Comparison of ENCODE assay signal across 15 cellular contexts in the genomic region with DNA sequence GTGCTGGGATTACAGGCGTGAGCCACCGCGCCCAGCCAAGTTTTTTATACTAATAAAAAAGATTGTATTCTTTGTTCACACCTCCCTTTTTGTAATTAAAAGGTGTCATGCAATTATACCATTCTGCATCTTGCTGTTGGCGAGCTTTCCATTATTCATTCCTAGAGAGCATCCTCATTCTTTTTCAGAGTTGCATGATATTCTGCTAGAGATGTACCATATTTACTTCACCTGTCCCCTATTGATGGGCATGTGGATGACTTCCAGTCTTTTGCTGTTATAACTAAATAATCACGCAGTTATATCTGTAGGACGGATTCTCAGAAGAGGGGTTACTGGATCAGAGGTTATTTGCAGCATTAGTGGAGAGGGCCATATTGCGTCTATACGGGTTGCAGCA.
"Had no signal": no experiment of that assay in that cellular context is flagged by ENCODE, and none has a peak within 500 bp of the region (broad histone marks: within the 10 kb centered on the region; RNA-seq: fewer than 3 reads in every experiment).

No MANE protein-coding gene starts in this region.

- H3K36me3 Mint-ChIP-seq: stimulated activated memory B cell treated with anti-CD40 and anti-IgM and Interleukin-4, amounts not matched to agents 10 μg/mL and 1 μg/mL and 100 μg/mL, for 72 hours had no signal

- H3K4me1 ChIP-seq: thyroid gland, uterus had no signal

- H3K36me3 ChIP-seq: thyroid gland, uterus had no signal

- H3K9me3 Mint-ChIP-seq: activated B cell treated with CpG ODN at 0.5 μM for 24 hours; nephron; stimulated activated memory B cell treated with anti-CD40 and anti-IgM and Interleukin-4, amounts not matched to agents 10 μg/mL and 1 μg/mL and 100 μg/mL, for 72 hours had no signal

- H3K27me3 ChIP-seq: body of pancreas, thyroid gland, uterus had no signal

- H3K9me3 ChIP-seq: body of pancreas, thyroid gland, uterus had no signal

- ATAC-seq: body of pancreas; stimulated activated memory B cell treated with anti-CD40 and anti-IgM and Interleukin-4, amounts not matched to agents 10 μg/mL and 1 μg/mL and 100 μg/mL, for 72 hours had no signal

- H3K4me1 Mint-ChIP-seq: stimulated activated memory B cell treated with anti-CD40 and anti-IgM and Interleukin-4, amounts not matched to agents 10 μg/mL and 1 μg/mL and 100 μg/mL, for 72 hours had no signal

- H3K4me3 Mint-ChIP-seq: activated B cell treated with CpG ODN at 0.5 μM for 24 hours; nephron; stimulated activated memory B cell treated with anti-CD40 and anti-IgM and Interleukin-4, amounts not matched to agents 10 μg/mL and 1 μg/mL and 100 μg/mL, for 72 hours had no signal

- H3K27ac ChIP-seq: body of pancreas, thyroid gland, uterus had no signal

- H3K4me3 ChIP-seq: body of pancreas, thyroid gland, uterus had no signal

- H3K27ac Mint-ChIP-seq: activated B cell treated with CpG ODN at 0.5 μM for 24 hours; nephron; stimulated activated memory B cell treated with anti-CD40 and anti-IgM and Interleukin-4, amounts not matched to agents 10 μg/mL and 1 μg/mL and 100 μg/mL, for 72 hours had no signal

- DNase-seq: activated B cell treated with CpG ODN at 0.5 μM for 24 hours; activated CD8-positive, alpha-beta memory T cell treated with anti-CD3 and anti-CD28 coated beads, Interleukin-2, amount 50 U/mL, for 4 hours; body of pancreas; cortex of kidney; effector CD8-positive, alpha-beta T cell; foreskin fibroblast; kidney glomerular epithelial cell; left ventricle myocardium superior; mesenchymal stem cell; nucleus accumbens; stimulated activated CD4-positive, alpha-beta T cell treated with anti-CD3 and anti-CD28 coated beads, Interleukin-2, amount 100 ng/mL, for 48 hours; thyroid gland; uterus had no signal

- H3K27me3 Mint-ChIP-seq: activated B cell treated with CpG ODN at 0.5 μM for 24 hours; stimulated activated memory B cell treated with anti-CD40 and anti-IgM and Interleukin-4, amounts not matched to agents 10 μg/mL and 1 μg/mL and 100 μg/mL, for 72 hours had no signal
